Comparison of ENCODE assay signal across 29 cellular contexts in genomic region chr14:92704821-92705220, GRCh38. TPM values are rescaled to one million over a fixed set of nuclear protein-coding genes. Genes with fewer than 3 reads are reported as not detected.
DNase-seq lines count a peak whose midpoint lies in the region; ATAC-seq and TF ChIP-seq lines count a peak whose summit lies in the region.
"Had no signal": no experiment of that assay in that cellular context is flagged by ENCODE, and none has a peak within 500 bp of the region (broad histone marks: within the 10 kb centered on the region; RNA-seq: fewer than 3 reads in every experiment).

No MANE protein-coding gene starts in this region.

- peak; percentile 2 for ATAC-seq in GM19035 (IDR thresholded peaks at IDR 0.05; ENCODE audit: unreplicated experiment)
- no peak for ATAC-seq in T-helper 17 cell
- ATAC-seq in omental fat pad (ENCODE audit: low FRiP score): no peak
- ATAC-seq: activated naive CD4-positive, alpha-beta T cell treated with anti-CD3 and anti-CD28 coated beads, Interleukin-2, amount 50 U/mL, for 72 hours; activated T-helper 17 cell treated with anti-CD3 and anti-CD28 coated beads, Interleukin-2, amount 50 U/mL, for 72 hours; HepG2; SK-N-SH treated with all-trans-retinoic acid at 6 μM for 48 hours had no signal

- no peaks in the 10 kb centered on the region for H3K9me3 ChIP-seq in T-helper 17 cell (ENCODE audit: control insufficient read depth, low read length, poor library complexity, severe bottlenecking)
- H3K9me3 ChIP-seq: left lung, right lobe of liver, upper lobe of right lung had no signal

- peak overlapping the region; percentile 9 for H3K27ac Mint-ChIP-seq in T-helper 17 cell
- H3K27ac Mint-ChIP-seq in immature natural killer cell: no peak overlapping the region
- H3K27ac Mint-ChIP-seq in osteocyte (ENCODE audit: unreplicated experiment): no peak overlapping the region
- H3K27ac Mint-ChIP-seq: activated naive CD4-positive, alpha-beta T cell treated with anti-CD3 and anti-CD28 coated beads, Interleukin-2, amount 50 U/mL, for 72 hours; activated T-helper 17 cell treated with anti-CD3 and anti-CD28 coated beads, Interleukin-2, amount 50 U/mL, for 72 hours; stimulated activated effector memory CD8-positive, alpha-beta T cell treated with anti-CD3 and anti-CD28 coated beads, Interleukin-12 subunit alpha, Interleukin-12 subunit beta, amount 100 ng/mL, for 72 hours had no signal

- H3K4me1 Mint-ChIP-seq in T-helper 17 cell: peaks cover 2% of the 10 kb centered on the region
- peaks cover 22 to 26% of the 10 kb centered on the region in 2 donors for H3K4me1 Mint-ChIP-seq in immature natural killer cell
- H3K4me1 Mint-ChIP-seq in osteocyte (ENCODE audit: unreplicated experiment): peaks cover 6% of the 10 kb centered on the region
- H3K4me1 Mint-ChIP-seq: activated T-helper 17 cell treated with anti-CD3 and anti-CD28 coated beads, Interleukin-2, amount 50 U/mL, for 72 hours had no signal

- H3K4me3 Mint-ChIP-seq in T-helper 17 cell (no peak overlapping the region), immature natural killer cell (peak overlapping the region in 3 of 5 donors; percentile 7 to 44 (median 41)), osteocyte (ENCODE audit: unreplicated experiment) (no peak overlapping the region)
- H3K4me3 Mint-ChIP-seq: activated T-helper 17 cell treated with anti-CD3 and anti-CD28 coated beads, Interleukin-2, amount 50 U/mL, for 72 hours; stimulated activated effector memory CD8-positive, alpha-beta T cell treated with anti-CD3 and anti-CD28 coated beads, Interleukin-12 subunit alpha, Interleukin-12 subunit beta, amount 100 ng/mL, for 72 hours had no signal

- peak overlapping the region; percentile 28 for H3K27ac ChIP-seq in temporal lobe (ENCODE audit: low read depth, low read length)
- H3K27ac ChIP-seq: C4-2B, right lobe of liver, upper lobe of right lung had no signal

- H3K36me3 Mint-ChIP-seq in T-helper 17 cell (ENCODE audit: low read depth) (peaks cover 3% of the 10 kb centered on the region), immature natural killer cell (no peaks in the 10 kb centered on the region), osteocyte (ENCODE audit: unreplicated experiment) (peaks cover 31% of the 10 kb centered on the region)
- H3K36me3 Mint-ChIP-seq: activated naive CD4-positive, alpha-beta T cell treated with anti-CD3 and anti-CD28 coated beads, Interleukin-2, amount 50 U/mL, for 72 hours; stimulated activated effector memory CD8-positive, alpha-beta T cell treated with anti-CD3 and anti-CD28 coated beads, Interleukin-12 subunit alpha, Interleukin-12 subunit beta, amount 100 ng/mL, for 72 hours had no signal

- TF ChIP-seq CTCF in osteocyte (IDR thresholded peaks at IDR 0.05): no peak
- no peak for TF ChIP-seq CTCF in omental fat pad (IDR thresholded peaks at IDR 0.05)

- H3K9me3 Mint-ChIP-seq in immature natural killer cell: no peaks in the 10 kb centered on the region
- no peaks in the 10 kb centered on the region for H3K9me3 Mint-ChIP-seq in osteocyte (ENCODE audit: unreplicated experiment)
- H3K9me3 Mint-ChIP-seq: activated naive CD4-positive, alpha-beta T cell treated with anti-CD3 and anti-CD28 coated beads, Interleukin-2, amount 50 U/mL, for 72 hours; activated T-helper 17 cell treated with anti-CD3 and anti-CD28 coated beads, Interleukin-2, amount 50 U/mL, for 72 hours; stimulated activated effector memory CD8-positive, alpha-beta T cell treated with anti-CD3 and anti-CD28 coated beads, Interleukin-12 subunit alpha, Interleukin-12 subunit beta, amount 100 ng/mL, for 72 hours had no signal

- no peak for DNase-seq in T-helper 17 cell
- no peak for DNase-seq in immature natural killer cell
- DNase-seq in ureter (ENCODE audit: low spot score): no peak
- DNase-seq in osteocyte (ENCODE audit: extremely low spot score, unreplicated experiment): no peak
- no peak for DNase-seq in HuH-7 (ENCODE audit: low spot score)
- DNase-seq in omental fat pad (ENCODE audit: low spot score): no peak
- DNase-seq: activated CD4-positive, alpha-beta T cell treated with anti-CD3 and anti-CD28 coated beads for 4 hours; DMS79 treated with DMSO at 0.1 percent for 48 hours; effector memory CD4-positive, alpha-beta T cell; glutamatergic neuron; H7; left lung; mesendoderm; NCI-H1417 treated with DMSO at 0.1 percent for 48 hours; NCI-H2081; Right ventricle myocardium superior; stimulated activated CD4-positive, alpha-beta T cell treated with anti-CD3 and anti-CD28 coated beads, Interleukin-4, amount 100 ng/mL, for 4 hours; T-helper 2 cell; upper lobe of right lung had no signal

- peaks cover 24% of the 10 kb centered on the region for H3K27me3 Mint-ChIP-seq in T-helper 17 cell
- peaks cover 10 to 43% (median 14%) of the 10 kb centered on the region in 3 donors for H3K27me3 Mint-ChIP-seq in immature natural killer cell (ENCODE audit: low read depth in 3 of 3)
- H3K27me3 Mint-ChIP-seq in osteocyte (ENCODE audit: unreplicated experiment): no peaks in the 10 kb centered on the region
- H3K27me3 Mint-ChIP-seq: progenitor cell of endocrine pancreas had no signal

RNA-seq across cellular contexts. Expression of gene LGMN, which starts 43.6 kb away (rescaled TPM):
- total RNA-seq in T-helper 17 cell (1 to 10 TPM; 5.2 to 8.3 TPM), temporal lobe (26.1 TPM), ureter (100 TPM), osteocyte (65.0 and 66.3 TPM in 2 replicates), omental fat pad (100 to 1,000 TPM; 161 to 193 (median 175) TPM)
- 1 to 10 TPM; 1.7 to 7.4 (median 2.9) TPM for polyA plus RNA-seq in immature natural killer cell

Comparison
In these comparisons a context has a peak if more than half of its experiments do, and no peak if none do; other contexts are left out.
1. H3K4me3 Mint-ChIP-seq: peak in immature natural killer cell (3 of 5); none in T-helper 17 cell (single experiment) and osteocyte (single experiment).